Comparison of ENCODE assay signal across 9 cellular contexts in genomic region chr20:49381558-49382493, GRCh38.
DNase-seq lines count a peak whose midpoint lies in the region; ATAC-seq and TF ChIP-seq lines count a peak whose summit lies in the region.
"Had no signal": no experiment of that assay in that cellular context is flagged by ENCODE, and none has a peak within 500 bp of the region (broad histone marks: within the 10 kb centered on the region; RNA-seq: fewer than 3 reads in every experiment).

No MANE protein-coding gene starts in this region.

- H2BK12ac ChIP-seq in mesenchymal stem cell (ENCODE audit: low read length in 2 of 2): no peak overlapping the region

- no peaks in the 10 kb centered on the region for H3K9me3 ChIP-seq in mesenchymal stem cell (ENCODE audit: control insufficient read depth, low read length)

- in situ Hi-C loops in KBM-7 (cut with MboI; ENCODE audit: low pct_unique_long_range_greater_than_20kb, low sequenced_read_pairs): no loop called here

- no peak overlapping the region for H3K23ac ChIP-seq in mesenchymal stem cell (ENCODE audit: low read length in 2 of 2)

- no peak overlapping the region for H3K4ac ChIP-seq in mesenchymal stem cell (ENCODE audit: low read depth in 1 of 2, low read length in 2 of 2)

- CTCF ChIA-PET in GM10248 (lab: Yijun Ruan, JAX): interaction anchor here (1.1 to 1.8 kb wide), 2 partner anchors 30 to 46 kb away, joined by 3 read pairs; no protein-coding TSS in a partner anchor

- H2AK5ac ChIP-seq in mesenchymal stem cell (ENCODE audit: low read length, severe bottlenecking): no peak overlapping the region

- no peak overlapping the region for H3K18ac ChIP-seq in mesenchymal stem cell (ENCODE audit: low read depth in 1 of 2, low read length in 2 of 2)

- no peak overlapping the region for H3K4me2 ChIP-seq in mesenchymal stem cell (ENCODE audit: low read length, poor library complexity, severe bottlenecking)

- TF ChIP-seq CTCF in GM10248 (IDR thresholded peaks at IDR 0.05; ENCODE audit: control extremely low read depth, extremely low read depth, low read depth, missing control alignments): no peak

- ATAC-seq in GM18498 (IDR thresholded peaks at IDR 0.05; ENCODE audit: unreplicated experiment): no peak

- H2BK5ac ChIP-seq in mesenchymal stem cell (ENCODE audit: low read depth, low read length, poor library complexity, severe bottlenecking): no peak overlapping the region

- no peak overlapping the region for H4K8ac ChIP-seq in mesenchymal stem cell (ENCODE audit: low read length)

- peak overlapping the region; percentile 39 for H3K27ac ChIP-seq in mesenchymal stem cell (ENCODE audit: low read length, poor library complexity, severe bottlenecking)

- POLR2A ChIA-PET in GM10248 (lab: Yijun Ruan, JAX): no interaction called here

- no peak overlapping the region for H2AFZ ChIP-seq in mesenchymal stem cell (ENCODE audit: low read depth, low read length)

- H4K91ac ChIP-seq in mesenchymal stem cell (ENCODE audit: low read length): no peak overlapping the region

- no peak overlapping the region for H2BK120ac ChIP-seq in mesenchymal stem cell (ENCODE audit: low read depth, low read length)

- no peaks in the 10 kb centered on the region for H3K79me1 ChIP-seq in mesenchymal stem cell (replicated peaks; ENCODE audit: low read length, poor library complexity, severe bottlenecking)

- H3K14ac ChIP-seq in mesenchymal stem cell (ENCODE audit: low read length in 2 of 2): no peak overlapping the region

- WGBS in mesenchymal stem cell: 82% methylated on average over 13 of the region's 14 CpGs

- no peak overlapping the region for H3K9ac ChIP-seq in mesenchymal stem cell (ENCODE audit: low read length)

- peaks cover 12% of the 10 kb centered on the region for H3K4me1 ChIP-seq in mesenchymal stem cell (ENCODE audit: control insufficient read depth, insufficient read depth, low read depth, low read length)

- no peak overlapping the region for H3K4me3 ChIP-seq in mesenchymal stem cell (ENCODE audit: insufficient read depth in 1 of 2, low read depth in 1 of 2, low read length in 2 of 2)

- H3K27me3 ChIP-seq in mesenchymal stem cell (ENCODE audit: control insufficient read depth in 1 of 2, insufficient read depth in 1 of 2, low read length in 2 of 2): peaks cover 41 to 62% of the 10 kb centered on the region in 2 experiments

- H2BK15ac ChIP-seq in mesenchymal stem cell (ENCODE audit: low read depth, poor library complexity, severe bottlenecking): no peak overlapping the region

- H3K36me3 ChIP-seq in mesenchymal stem cell (ENCODE audit: control insufficient read depth in 1 of 2, insufficient read depth in 2 of 2, low read depth in 1 of 2, low read length in 2 of 2): no peaks in the 10 kb centered on the region

- peak; percentile 40 for DNase-seq in AG08396 (ENCODE audit: low spot score)
- DNase-seq in NCI-H2081 treated with DMSO at 0.1 percent for 48 hours (lab: John Stamatoyannopoulos, UW): peak; percentile 59
- DNase-seq in cerebellum (ENCODE audit: low spot score): peak; percentile 89
- no peak for DNase-seq in mesenchymal stem cell
- no peak for DNase-seq in GM10248 (ENCODE audit: extremely low spot score)
- no peak for DNase-seq in KBM-7
- DNase-seq in NCI-H1048 (lab: John Stamatoyannopoulos, UW): no peak
- DNase-seq: CD4-positive, CD25-positive, alpha-beta regulatory T cell had no signal

Comparison
In these comparisons a context has a peak if more than half of its experiments do, and no peak if none do; other contexts are left out.
1. DNase-seq: peak in AG08396 (single experiment), NCI-H2081 treated with DMSO at 0.1 percent for 48 hours (single experiment) and cerebellum (single experiment); none in mesenchymal stem cell (single experiment), GM10248 (single experiment), KBM-7 (single experiment) and NCI-H1048 (single experiment).